In the genomic region with DNA sequence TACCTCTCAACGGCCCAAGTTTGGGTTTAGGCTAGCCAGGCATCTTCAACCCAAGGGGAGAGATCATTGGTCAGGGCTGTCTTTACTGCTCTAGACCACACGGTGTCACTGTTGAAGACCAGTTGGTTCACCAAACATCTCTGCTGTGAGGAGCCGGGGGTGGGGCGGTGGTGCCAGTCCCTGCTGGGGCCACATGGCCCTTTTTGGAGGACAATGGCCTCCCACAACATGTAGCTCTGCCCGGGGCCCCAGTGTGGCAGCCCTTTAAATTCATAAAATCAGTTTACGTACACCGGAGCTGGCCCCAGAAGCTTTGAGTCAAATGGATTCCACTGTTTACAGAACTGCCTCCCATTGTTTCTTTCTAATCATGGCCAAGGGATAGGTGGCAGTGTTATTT, we compare ENCODE assay signal across 8 cellular contexts. TPM values are rescaled to one million over a fixed set of nuclear protein-coding genes. Genes with fewer than 3 reads are reported as not detected.
A peak's percentile ranks its signal among the peaks of the same experiment; 100 is the strongest.
DNase-seq lines count a peak whose midpoint lies in the region; ATAC-seq, FAIRE-seq and TF ChIP-seq lines count a peak whose summit lies in the region.

No MANE protein-coding gene starts in this region.

- H3K9ac ChIP-seq in astrocyte (ENCODE audit: low read length), result no peak overlapping the region

- H2AFZ ChIP-seq in astrocyte (ENCODE audit: low read depth, low read length), result peak overlapping the region; percentile 50

- H3K4me1 Mint-ChIP-seq in astrocyte (ENCODE audit: low read depth, unreplicated experiment), result no peaks in the 10 kb centered on the region

- no peaks in the 10 kb centered on the region for H3K36me3 ChIP-seq in astrocyte (ENCODE audit: insufficient read depth, low read length)

- FAIRE-seq in astrocyte (lab: Jason Lieb, UNC), result no peak

- peak overlapping the region; percentile 37 for H3K27ac Mint-ChIP-seq in astrocyte (ENCODE audit: unreplicated experiment)

- H3K27ac ChIP-seq in astrocyte (ENCODE audit: low read depth, low read length), result no peak overlapping the region

- no peaks in the 10 kb centered on the region for H3K27me3 Mint-ChIP-seq in astrocyte (ENCODE audit: low read depth, unreplicated experiment)

- H3K79me2 ChIP-seq in astrocyte (ENCODE audit: insufficient read depth, low read length), result no peaks in the 10 kb centered on the region

- H3K9me3 ChIP-seq in astrocyte (ENCODE audit: insufficient read depth, low read depth, low read length), result no peaks in the 10 kb centered on the region

- no peaks in the 10 kb centered on the region for H3K4me1 ChIP-seq in astrocyte (ENCODE audit: insufficient read depth, low read length)

- no peak overlapping the region for H3K4me2 ChIP-seq in astrocyte (ENCODE audit: low read length)

- H4K20me1 ChIP-seq in astrocyte (ENCODE audit: insufficient read depth, low read length), result no peaks in the 10 kb centered on the region

- ATAC-seq in GM21526 (IDR thresholded peaks at IDR 0.05; ENCODE audit: low FRiP score, unreplicated experiment), result peak; percentile 94

- peak; percentile 58 for TF ChIP-seq CTCF in astrocyte (IDR thresholded peaks at IDR 0.05; ENCODE audit: insufficient read depth, low read depth, low read length)

- no peak overlapping the region for H3K4me3 Mint-ChIP-seq in astrocyte (ENCODE audit: unreplicated experiment)

- H3K27me3 ChIP-seq in astrocyte (ENCODE audit: insufficient read depth, low read length), result no peaks in the 10 kb centered on the region

- DNase-seq in NCI-H1694 treated with DMSO at 0.1 percent for 48 hours (lab: John Stamatoyannopoulos, UW) (peak; percentile 2), NCI-H1694 (lab: John Stamatoyannopoulos, UW) (no peak), HPDE6-E6E7 (ENCODE audit: extremely low spot score) (peak; percentile 83), OCI-M1 (lab: John Stamatoyannopoulos, UW) (peak; percentile 54), astrocyte (ENCODE audit: low read depth) (no peak), iPS DF 4.7 (ENCODE audit: extremely low read depth, low spot score) (peak; percentile 79)
- DNase-seq in stimulated activated CD4-positive, alpha-beta T cell treated with anti-CD3 and anti-CD28 coated beads, Interleukin-2, amount 100 ng/mL, for 24 hours, result peak; percentile 24 to 33

- H3K4me3 ChIP-seq in astrocyte (ENCODE audit: insufficient read depth, low read depth, low read length), result no peak overlapping the region

- no peaks in the 10 kb centered on the region for H3K9me3 Mint-ChIP-seq in astrocyte (ENCODE audit: unreplicated experiment)

- H3K36me3 Mint-ChIP-seq in astrocyte (ENCODE audit: low read depth, unreplicated experiment), result no peaks in the 10 kb centered on the region

RNA-seq across cellular contexts. Expression of gene TM4SF18, which starts 19.1 kb away (rescaled TPM):
- 4.0 and 5.6 TPM in 2 replicates for total RNA-seq in astrocyte

RNA-seq across cellular contexts. Expression of gene TM4SF1, which starts 24.9 kb away (rescaled TPM):
- 28.9 and 31.3 TPM in 2 replicates for total RNA-seq in astrocyte

Comparison
In these comparisons a context has a peak if more than half of its experiments do, and no peak if none do; other contexts are left out.
1. DNase-seq: peak in NCI-H1694 treated with DMSO at 0.1 percent for 48 hours (single experiment), HPDE6-E6E7 (single experiment), OCI-M1 (single experiment), iPS DF 4.7 (single experiment) and stimulated activated CD4-positive, alpha-beta T cell treated with anti-CD3 and anti-CD28 coated beads, Interleukin-2, amount 100 ng/mL, for 24 hours (2 of 2); none in NCI-H1694 (single experiment) and astrocyte (single experiment).